ENCODE assay signal across 1 cellular context in genomic region chr2:218893349-218894167, GRCh38.
TF ChIP-seq lines count a peak whose summit lies in the region.

No MANE protein-coding gene starts in this region.

TF ChIP-seq in A549, 52 proteins besides CTCF, POLR2A, EP300 and RAD21 (continued from another document):
- no peak for TF ChIP-seq PBX3 (IDR thresholded peaks at IDR 0.05)
- no peak for TF ChIP-seq BCL3 (IDR thresholded peaks at IDR 0.05)
- TF ChIP-seq TFCP2L1 (CRISPR knock-in tag; IDR thresholded peaks at IDR 0.05), result no peak
- TF ChIP-seq KDM5A (IDR thresholded peaks at IDR 0.05), result no peak
- no peak for TF ChIP-seq ATOH8 (CRISPR knock-in tag; IDR thresholded peaks at IDR 0.05; ENCODE audit: low read depth)
- TF ChIP-seq HES2 (IDR thresholded peaks at IDR 0.05), result no peak
